Comparison of ENCODE assay signal across 8 cellular contexts in the genomic region with DNA sequence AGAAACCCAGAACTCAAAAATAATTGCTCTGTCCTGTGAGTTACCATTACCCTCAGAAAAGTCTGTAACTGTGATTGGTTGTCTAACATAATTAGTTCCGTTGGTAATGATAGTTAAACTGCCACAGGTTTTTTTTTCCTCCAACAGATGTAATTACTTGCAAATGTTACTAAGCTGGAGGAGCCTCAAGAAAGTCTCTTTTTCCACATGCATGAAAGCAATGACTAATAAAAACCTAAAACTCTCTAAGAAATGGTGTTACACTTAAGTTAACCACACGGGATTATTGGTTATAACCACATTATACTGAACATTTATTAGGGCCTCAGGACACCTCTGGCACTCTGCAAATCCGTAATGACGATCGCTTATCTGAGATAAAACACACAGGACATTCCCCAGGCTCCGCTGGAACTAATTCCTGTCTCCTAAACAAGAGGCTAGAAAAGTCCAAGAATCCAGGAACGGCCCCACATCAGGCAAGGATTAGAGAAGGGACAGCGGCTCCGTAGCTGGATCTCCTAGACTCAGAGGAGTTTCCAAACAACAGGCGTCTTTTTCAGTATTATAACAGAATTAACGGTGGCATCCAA. TPM values are rescaled to one million over a fixed set of nuclear protein-coding genes. Genes with fewer than 3 reads are reported as not detected.
A peak's percentile ranks its signal among the peaks of the same experiment; 100 is the strongest.
DNase-seq lines count a peak whose midpoint lies in the region; ATAC-seq and TF ChIP-seq lines count a peak whose summit lies in the region.

No MANE protein-coding gene starts in this region.

- H4K20me1 ChIP-seq in DOHH2 (ENCODE audit: control insufficient read depth, insufficient read depth, low read depth, low read length): no peaks in the 10 kb centered on the region

- peak overlapping the region; percentile 18 for H3K27ac Mint-ChIP-seq in activated CD4-positive, alpha-beta memory T cell treated with anti-CD3 and anti-CD28 coated beads for 36 hours

- no peaks in the 10 kb centered on the region for H3K79me2 ChIP-seq in DOHH2 (ENCODE audit: control insufficient read depth, low read length)

- H3K4me3 ChIP-seq in DOHH2 (ENCODE audit: low read length) (peak overlapping the region; percentile 78), fibroblast of villous mesenchyme (ENCODE audit: low read depth, low read length) (peak overlapping the region; percentile 84), neuron (ENCODE audit: low read length) (peak overlapping the region; percentile 88)

- H3K27ac ChIP-seq in DOHH2 (ENCODE audit: low read depth, low read length): no peak overlapping the region

- H3K9me3 ChIP-seq in DOHH2 (ENCODE audit: control insufficient read depth, insufficient read depth, low read length) (peaks cover 7% of the 10 kb centered on the region; the same call in 1 of the 2 replicates), neuron (ENCODE audit: low read length) (peaks cover 1% of the 10 kb centered on the region)

- H2AFZ ChIP-seq in neuron (ENCODE audit: low read depth, low read length): peak overlapping the region; percentile 88

- H3K4me3 Mint-ChIP-seq in activated CD4-positive, alpha-beta memory T cell treated with anti-CD3 and anti-CD28 coated beads for 36 hours: peak overlapping the region; percentile 83

- H3K27me3 ChIP-seq in DOHH2 (ENCODE audit: control insufficient read depth, low read length) (no peaks in the 10 kb centered on the region), neuron (ENCODE audit: insufficient read depth, low read length) (no peaks in the 10 kb centered on the region)

- peaks cover 30% of the 10 kb centered on the region for H3K36me3 Mint-ChIP-seq in activated CD4-positive, alpha-beta memory T cell treated with anti-CD3 and anti-CD28 coated beads for 36 hours

- ATAC-seq in HG03175 (IDR thresholded peaks at IDR 0.05; ENCODE audit: unreplicated experiment) (no peak), HG03039 (IDR thresholded peaks at IDR 0.05; ENCODE audit: unreplicated experiment) (no peak), HG02798 (IDR thresholded peaks at IDR 0.05; ENCODE audit: poor library complexity, unreplicated experiment) (no peak)

- peak overlapping the region; percentile 68 for H3K4me2 ChIP-seq in DOHH2 (ENCODE audit: low read length)

- peaks cover 15% of the 10 kb centered on the region for H3K4me1 Mint-ChIP-seq in activated CD4-positive, alpha-beta memory T cell treated with anti-CD3 and anti-CD28 coated beads for 36 hours (ENCODE audit: low read depth)

- intact Hi-C loops in activated CD4-positive, alpha-beta memory T cell treated with anti-CD3 and anti-CD28 coated beads for 36 hours (cut with micrococcal nuclease): loop anchor here (1.0 to 10.0 kb wide), 5 partner anchors 92 to 209 kb away; partner anchors contain the start of genes ZNF180, ZNF225, ZNF226 and ZNF227

- peak; percentile 26 for DNase-seq in HK-2 (ENCODE audit: unreplicated experiment)
- DNase-seq in activated CD4-positive, alpha-beta memory T cell treated with anti-CD3 and anti-CD28 coated beads for 36 hours: peak; percentile 9
- DNase-seq in fibroblast of villous mesenchyme (ENCODE audit: low read depth): peak; percentile 59

- 0 out of 2 replicates have a peak, but pooled peaks cover 4% of the 10 kb centered on the region for H3K4me1 ChIP-seq in DOHH2 (ENCODE audit: control insufficient read depth, low read length)
- peaks cover 10% of the 10 kb centered on the region for H3K4me1 ChIP-seq in neuron (ENCODE audit: insufficient read depth, low read length)

- H3F3A ChIP-seq in DOHH2 (ENCODE audit: control insufficient read depth, insufficient read depth): no peaks in the 10 kb centered on the region

- no peak for TF ChIP-seq CTCF in DOHH2 (IDR thresholded peaks at IDR 0.05; ENCODE audit: low read depth, low read length, poor library complexity, severe bottlenecking)
- no peak for TF ChIP-seq CTCF in fibroblast of villous mesenchyme (IDR thresholded peaks at IDR 0.05; ENCODE audit: insufficient read depth, low read depth, low read length)

- no peaks in the 10 kb centered on the region for H3K9me2 ChIP-seq in DOHH2 (replicated peaks; ENCODE audit: control insufficient read depth, low read length)

- POLR2A ChIA-PET in activated CD4-positive, alpha-beta memory T cell treated with anti-CD3 and anti-CD28 coated beads for 36 hours (lab: Charles Lee): interaction anchor here (1.1 to 1.8 kb wide), 2 partner anchors 92 to 139 kb away, joined by 5 read pairs; partner anchors contain the start of genes ZNF226 and ZNF227

- CTCF ChIA-PET in activated CD4-positive, alpha-beta memory T cell treated with anti-CD3 and anti-CD28 coated beads for 36 hours (lab: Charles Lee): no interaction called here

- no peaks in the 10 kb centered on the region for H3K27me3 Mint-ChIP-seq in activated CD4-positive, alpha-beta memory T cell treated with anti-CD3 and anti-CD28 coated beads for 36 hours

- H3K36me3 ChIP-seq in DOHH2 (ENCODE audit: control insufficient read depth, low read length) (no peaks in the 10 kb centered on the region), neuron (ENCODE audit: insufficient read depth, low read length) (peaks cover 24% of the 10 kb centered on the region)

- H3K9me3 Mint-ChIP-seq in activated CD4-positive, alpha-beta memory T cell treated with anti-CD3 and anti-CD28 coated beads for 36 hours: peaks cover 21% of the 10 kb centered on the region

RNA-seq across cellular contexts. Expression of gene ZNF235, which starts 0.8 kb away (rescaled TPM):
- total RNA-seq in activated CD4-positive, alpha-beta memory T cell treated with anti-CD3 and anti-CD28 coated beads for 36 hours: 1 to 10 TPM; 1.2 to 1.3 TPM
- 4.8 and 8.2 TPM in 2 replicates for total RNA-seq in fibroblast of villous mesenchyme

RNA-seq across cellular contexts. Expression of gene ZNF233, which starts 44.4 kb away (rescaled TPM):
- under 1 TPM in 1 of 2 experiments, not detected in 1; 0.12 TPM for total RNA-seq in activated CD4-positive, alpha-beta memory T cell treated with anti-CD3 and anti-CD28 coated beads for 36 hours
- total RNA-seq in fibroblast of villous mesenchyme: 0.32 and 2.2 TPM in 2 replicates

RNA-seq across cellular contexts. Expression of gene ZNF112, which starts 52.4 kb away (rescaled TPM):
- under 1 TPM in 1 of 2 experiments, not detected in 1; 0.15 TPM for total RNA-seq in activated CD4-positive, alpha-beta memory T cell treated with anti-CD3 and anti-CD28 coated beads for 36 hours
- total RNA-seq in fibroblast of villous mesenchyme: 6.4 and 8.6 TPM in 2 replicates

Comparison
In these comparisons a context has a peak if more than half of its experiments do, and no peak if none do; other contexts are left out.
1. DNase-seq: peak in every context shown above with its lines; median percentile 59 in fibroblast of villous mesenchyme; 26 in HK-2; 9 in activated CD4-positive, alpha-beta memory T cell treated with anti-CD3 and anti-CD28 coated beads for 36 hours.